11 cellular contexts compared by ENCODE assay signal in genomic region chr4:48668254-48669017, GRCh38.
A peak's percentile ranks its signal among the peaks of the same experiment; 100 is the strongest.
DNase-seq lines count a peak whose midpoint lies in the region; ATAC-seq and TF ChIP-seq lines count a peak whose summit lies in the region.
"Had no signal": no experiment of that assay in that cellular context is flagged by ENCODE, and none has a peak within 500 bp of the region (broad histone marks: within the 10 kb centered on the region; RNA-seq: fewer than 3 reads in every experiment).

No MANE protein-coding gene starts in this region.

- no peaks in the 10 kb centered on the region for H3K27me3 ChIP-seq in CD4-positive, alpha-beta memory T cell (ENCODE audit: insufficient read depth, low read length)
- no peaks in the 10 kb centered on the region for H3K27me3 ChIP-seq in hepatocyte

- WGBS in hepatocyte (ENCODE audit: low lambda C conversion rate, missing lambda C conversion rate), result 82% methylated on average over 4 of the region's 4 CpGs

- no peaks in the 10 kb centered on the region for H3K36me3 ChIP-seq in CD4-positive, alpha-beta memory T cell (ENCODE audit: insufficient read depth, low read length)
- no peaks in the 10 kb centered on the region for H3K36me3 ChIP-seq in hepatocyte (replicated peaks; ENCODE audit: insufficient read depth, low read depth)

- H3K27ac Mint-ChIP-seq in CD4-positive, alpha-beta memory T cell, result peak overlapping the region in 5 of 7 donors; percentile 35 to 58 (median 57)
- no peak overlapping the region for H3K27ac Mint-ChIP-seq in activated CD4-positive, alpha-beta T cell treated with anti-CD3 and anti-CD28 coated beads, Interleukin-2, amount 10 ng/mL, durations not matched to agents 7 days and 5 days
- H3K27ac Mint-ChIP-seq: activated T-cell treated with anti-CD3 and anti-CD28 coated beads, Interleukin-2, amount 50 U/mL, for 24 hours had no signal

- peaks cover 0 to 8% (median under 1%) of the 10 kb centered on the region in 8 donors for H3K9me3 Mint-ChIP-seq in CD4-positive, alpha-beta memory T cell
- H3K9me3 Mint-ChIP-seq in activated CD4-positive, alpha-beta T cell treated with anti-CD3 and anti-CD28 coated beads, Interleukin-2, amount 10 ng/mL, durations not matched to agents 7 days and 5 days, result peaks cover 7% of the 10 kb centered on the region

- no peaks in the 10 kb centered on the region for H3K9me3 ChIP-seq in CD4-positive, alpha-beta memory T cell (ENCODE audit: control insufficient read depth in 1 of 2, low read length in 2 of 2)
- H3K9me3 ChIP-seq in hepatocyte (ENCODE audit: low read depth), result no peaks in the 10 kb centered on the region

- no peak overlapping the region for H3K4me3 ChIP-seq in CD4-positive, alpha-beta memory T cell (ENCODE audit: low read length in 2 of 2)
- H3K4me3 ChIP-seq in hepatocyte, result no peak overlapping the region
- H3K4me3 ChIP-seq: PC-9 had no signal

- H3K4me2 ChIP-seq in hepatocyte, result peak overlapping the region; percentile 45
- H3K4me2 ChIP-seq: PC-9 had no signal

- ATAC-seq in GM21619 (IDR thresholded peaks at IDR 0.05; ENCODE audit: unreplicated experiment), result peak; percentile 50
- no peak for ATAC-seq in stimulated activated naive CD8-positive, alpha-beta T cell treated with anti-CD3 and anti-CD28 coated beads, Interleukin-15, Interleukin-2, amounts not matched to agents 100 U/mL and 50 U/mL, for 24 hours

- peak overlapping the region in 1 of 8 donors; percentile 52 for H3K4me3 Mint-ChIP-seq in CD4-positive, alpha-beta memory T cell
- no peak overlapping the region for H3K4me3 Mint-ChIP-seq in activated CD4-positive, alpha-beta T cell treated with anti-CD3 and anti-CD28 coated beads, Interleukin-2, amount 10 ng/mL, durations not matched to agents 7 days and 5 days
- H3K4me3 Mint-ChIP-seq: activated T-cell treated with anti-CD3 and anti-CD28 coated beads, Interleukin-2, amount 50 U/mL, for 24 hours had no signal

- H3K79me2 ChIP-seq in hepatocyte, result peaks cover 28% of the 10 kb centered on the region

- no peak overlapping the region for H2AFZ ChIP-seq in hepatocyte
- H2AFZ ChIP-seq: PC-9 had no signal

- H3K4me1 ChIP-seq in CD4-positive, alpha-beta memory T cell (ENCODE audit: insufficient read depth, low read length), result peaks cover 43% of the 10 kb centered on the region
- peaks cover 12% of the 10 kb centered on the region for H3K4me1 ChIP-seq in hepatocyte (ENCODE audit: insufficient read depth)

- no peak overlapping the region for H3K27ac ChIP-seq in CD4-positive, alpha-beta memory T cell (ENCODE audit: low read depth, low read length)
- peak overlapping the region; percentile 64 for H3K27ac ChIP-seq in hepatocyte
- H3K27ac ChIP-seq: PC-9 had no signal

- no peaks in the 10 kb centered on the region for H3K27me3 Mint-ChIP-seq in CD4-positive, alpha-beta memory T cell
- no peaks in the 10 kb centered on the region for H3K27me3 Mint-ChIP-seq in activated CD4-positive, alpha-beta T cell treated with anti-CD3 and anti-CD28 coated beads, Interleukin-2, amount 10 ng/mL, durations not matched to agents 7 days and 5 days
- H3K27me3 Mint-ChIP-seq: activated T-cell treated with anti-CD3 and anti-CD28 coated beads, Interleukin-2, amount 50 U/mL, for 24 hours had no signal

- POLR2A ChIA-PET in CD4-positive, alpha-beta memory T cell (lab: Charles Lee; ENCODE audit: partially characterized antibody), result interaction anchor here (0.6 to 1.6 kb wide), 3 partner anchors 24 to 163 kb away, joined by 3 to 4 read pairs (median 4); partner anchors contain the start of gene OCIAD1
- POLR2A ChIA-PET in activated CD4-positive, alpha-beta T cell treated with anti-CD3 and anti-CD28 coated beads, Interleukin-2, amount 10 ng/mL, durations not matched to agents 7 days and 5 days (lab: Charles Lee), result no interaction called here

- CTCF ChIA-PET in CD4-positive, alpha-beta memory T cell (lab: Charles Lee; ENCODE audit: partially characterized antibody), result interaction anchor here (1.2 to 2.1 kb wide), 2 partner anchors 9 to 12 kb away, joined by 4 to 5 read pairs; no protein-coding TSS in a partner anchor
- CTCF ChIA-PET in activated CD4-positive, alpha-beta T cell treated with anti-CD3 and anti-CD28 coated beads, Interleukin-2, amount 10 ng/mL, durations not matched to agents 7 days and 5 days (lab: Charles Lee), result interaction anchor here (1.7 kb wide), 1 partner anchor 12 kb away, joined by 7 read pairs; no protein-coding TSS in a partner anchor

- DNase-seq in CD4-positive, alpha-beta memory T cell, result no peak
- DNase-seq in SW480 (ENCODE audit: low spot score) (peak; percentile 23), hepatocyte (ENCODE audit: low spot score) (peak; percentile 27), SKM-1 (lab: John Stamatoyannopoulos, UW; ENCODE audit: unreplicated experiment) (no peak)
- DNase-seq in stimulated activated naive CD8-positive, alpha-beta T cell treated with anti-CD3 and anti-CD28 coated beads, Interleukin-15, Interleukin-2, amounts not matched to agents 100 U/mL and 50 U/mL, for 24 hours, result no peak
- no peak for DNase-seq in activated CD4-positive, alpha-beta T cell treated with anti-CD3 and anti-CD28 coated beads, Interleukin-2, amount 50 U/mL, for 1 hour
- no peak for DNase-seq in activated CD4-positive, alpha-beta T cell treated with anti-CD3 and anti-CD28 coated beads, Interleukin-2, amount 10 ng/mL, durations not matched to agents 7 days and 5 days
- DNase-seq: activated T-cell treated with anti-CD3 and anti-CD28 coated beads, Interleukin-2, amount 50 U/mL, for 24 hours; DND-41; PC-9 had no signal

- peaks cover 28 to 74% (median 50%) of the 10 kb centered on the region in 4 donors for H3K4me1 Mint-ChIP-seq in CD4-positive, alpha-beta memory T cell
- H3K4me1 Mint-ChIP-seq in activated CD4-positive, alpha-beta T cell treated with anti-CD3 and anti-CD28 coated beads, Interleukin-2, amount 10 ng/mL, durations not matched to agents 7 days and 5 days, result peaks cover 22% of the 10 kb centered on the region

- no peaks in the 10 kb centered on the region for H3K9me2 ChIP-seq in hepatocyte (replicated peaks; ENCODE audit: insufficient read depth)

- intact Hi-C loops in CD4-positive, alpha-beta memory T cell (cut with micrococcal nuclease), result no loop called here

- no peak for TF ChIP-seq CTCF in hepatocyte (IDR thresholded peaks at IDR 0.05; ENCODE audit: poor library complexity)

- H3K36me3 Mint-ChIP-seq in CD4-positive, alpha-beta memory T cell, result peaks cover 14 to 15% of the 10 kb centered on the region in 2 donors
- peaks cover 22% of the 10 kb centered on the region for H3K36me3 Mint-ChIP-seq in activated CD4-positive, alpha-beta T cell treated with anti-CD3 and anti-CD28 coated beads, Interleukin-2, amount 10 ng/mL, durations not matched to agents 7 days and 5 days (ENCODE audit: low read depth)

- no peaks in the 10 kb centered on the region for H4K20me1 ChIP-seq in hepatocyte (ENCODE audit: insufficient read depth, poor library complexity, severe bottlenecking)

Comparison
In these comparisons a context has a peak if more than half of its experiments do, and no peak if none do; other contexts are left out.
1. DNase-seq: peak in SW480 (single experiment) and hepatocyte (single experiment); none in CD4-positive, alpha-beta memory T cell (0 of 5), stimulated activated naive CD8-positive, alpha-beta T cell treated with anti-CD3 and anti-CD28 coated beads, Interleukin-15, Interleukin-2, amounts not matched to agents 100 U/mL and 50 U/mL, for 24 hours (single experiment), activated CD4-positive, alpha-beta T cell treated with anti-CD3 and anti-CD28 coated beads, Interleukin-2, amount 50 U/mL, for 1 hour (single experiment), activated CD4-positive, alpha-beta T cell treated with anti-CD3 and anti-CD28 coated beads, Interleukin-2, amount 10 ng/mL, durations not matched to agents 7 days and 5 days (single experiment) and SKM-1 (single experiment).